ENCODE assay signal across 27 cellular contexts in the genomic region with DNA sequence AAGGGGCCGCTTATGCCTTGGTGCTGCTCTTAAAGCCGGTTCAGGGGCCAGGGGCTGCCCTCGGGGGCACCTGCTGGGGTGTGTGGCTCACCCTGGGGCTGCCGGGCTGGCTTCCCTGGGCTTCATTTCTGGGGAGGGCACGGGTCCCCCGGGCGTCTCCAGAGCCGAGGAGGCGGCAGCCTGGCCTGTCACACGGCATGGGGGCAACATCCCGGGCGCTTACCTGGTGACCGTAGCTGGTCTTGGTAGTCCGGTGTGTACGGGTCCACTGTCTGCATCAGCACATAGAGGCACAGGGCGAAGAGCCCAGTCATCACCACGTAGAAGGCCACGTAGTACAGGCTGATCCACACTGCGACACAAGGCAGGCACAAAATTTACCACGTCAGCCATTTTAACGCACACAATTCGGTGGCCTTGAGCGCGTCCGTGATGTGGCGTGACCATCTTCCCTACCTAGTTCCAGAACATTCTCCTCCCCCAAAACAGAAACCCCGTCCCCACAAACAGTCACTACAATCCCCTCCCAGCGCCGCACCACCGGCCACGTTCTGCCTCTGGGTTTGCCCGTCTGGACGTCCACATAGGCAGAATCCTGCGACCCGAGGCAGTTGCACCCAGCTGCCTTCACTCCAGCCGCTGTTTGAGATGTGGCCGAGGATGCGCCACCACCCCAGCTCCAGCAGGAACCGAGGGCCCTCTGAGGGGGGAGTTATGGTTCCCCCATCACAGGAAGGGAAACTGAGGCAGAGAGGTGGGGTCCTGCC. TPM values are rescaled to one million over a fixed set of nuclear protein-coding genes. Genes with fewer than 3 reads are reported as not detected.
DNase-seq lines count a peak whose midpoint lies in the region; ATAC-seq and TF ChIP-seq lines count a peak whose summit lies in the region.
"Had no signal": no experiment of that assay in that cellular context is flagged by ENCODE, and none has a peak within 500 bp of the region (broad histone marks: within the 10 kb centered on the region; RNA-seq: fewer than 3 reads in every experiment).

No MANE protein-coding gene starts in this region.

- H3K79me1 ChIP-seq in IMR-90 (ENCODE audit: low read depth in 1 of 2, low read length in 2 of 2): no peaks in the 10 kb centered on the region

- CTCF ChIA-PET in activated CD4-positive, alpha-beta T cell treated with anti-CD3 and anti-CD28 coated beads for 36 hours (lab: Charles Lee): no interaction called here
- CTCF ChIA-PET in activated CD4-positive, alpha-beta T cell treated with anti-CD3 and anti-CD28 coated beads, Interleukin-2, amount 10 ng/mL, durations not matched to agents 7 days and 5 days (lab: Charles Lee): no interaction called here
- CTCF ChIA-PET in IMR-90 (lab: Yijun Ruan, JAX) (no interaction called here), MCF 10A (lab: Yijun Ruan, JAX) (no interaction called here)

- 90% methylated on average over 14 of the region's 39 CpGs; no CpG with 5 or more reads in 1 of the 2 experiments for WGBS in IMR-90 (ENCODE audit: extremely low coverage in 2 of 2, insufficient read length in 1 of 2), 2 experiments

- intact Hi-C loops in activated CD4-positive, alpha-beta T cell treated with anti-CD3 and anti-CD28 coated beads for 36 hours (cut with DNase I, micrococcal nuclease): no loop called here
- intact Hi-C loops in IMR-90 (cut with micrococcal nuclease): no loop called here
- intact Hi-C loops in left lung (cut with DNase I): no loop called here
- intact Hi-C loops in sciatic nerve (cut with DNase I): no loop called here
- intact Hi-C loops in MCF 10A (cut with micrococcal nuclease): no loop called here

- H2BK120ac ChIP-seq in IMR-90 (ENCODE audit: low read depth, low read length): no peak overlapping the region

- H2AK5ac ChIP-seq in IMR-90 (ENCODE audit: low read depth, low read length): no peak overlapping the region

- H3K9me2 ChIP-seq in MM.1S (replicated peaks; ENCODE audit: insufficient read depth, low read length): no peaks in the 10 kb centered on the region

- no peak overlapping the region for H4K91ac ChIP-seq in IMR-90 (ENCODE audit: insufficient read depth, low read depth, low read length)

- H4K5ac ChIP-seq in IMR-90 (ENCODE audit: low read depth, low read length): no peak overlapping the region

- peaks cover 2% of the 10 kb centered on the region; the same call in 1 of the 2 replicates for H3K4me1 ChIP-seq in IMR-90 (ENCODE audit: control insufficient read depth, insufficient read depth, low read length)
- no peaks in the 10 kb centered on the region for H3K4me1 ChIP-seq in left lung
- no peaks in the 10 kb centered on the region for H3K4me1 ChIP-seq in MM.1S (ENCODE audit: low read length)
- H3K4me1 ChIP-seq: adrenal gland, SJSA1 had no signal

- no peak overlapping the region for H3K18ac ChIP-seq in IMR-90 (ENCODE audit: low read depth, low read length)

- no peak overlapping the region for H2BK20ac ChIP-seq in IMR-90 (ENCODE audit: low read depth, low read length)

- H3K27ac ChIP-seq in IMR-90 (ENCODE audit: insufficient read depth, low read length): no peak overlapping the region
- no peak overlapping the region for H3K27ac ChIP-seq in left lung
- H3K27ac ChIP-seq in MM.1S (ENCODE audit: low read length): no peak overlapping the region
- H3K27ac ChIP-seq: adrenal gland, C4-2B, SJSA1, VCaP had no signal

- H4K8ac ChIP-seq in IMR-90 (ENCODE audit: low read depth in 2 of 2, low read length in 2 of 2): no peak overlapping the region

- H3K4me2 ChIP-seq in IMR-90 (ENCODE audit: low read depth, low read length): no peak overlapping the region
- H3K4me2 ChIP-seq in MM.1S (ENCODE audit: low read depth, low read length): no peak overlapping the region

- no peak overlapping the region for H2AK9ac ChIP-seq in IMR-90 (replicated peaks; ENCODE audit: low read depth, low read length, poor library complexity)

- no peak overlapping the region for H3K23ac ChIP-seq in IMR-90 (ENCODE audit: low read depth, low read length)

- H3K36me3 ChIP-seq in IMR-90 (ENCODE audit: control insufficient read depth, insufficient read depth, low read length) (no peaks in the 10 kb centered on the region), left lung (no peaks in the 10 kb centered on the region), MM.1S (replicated peaks; ENCODE audit: insufficient read depth, low read length) (no peaks in the 10 kb centered on the region)
- H3K36me3 ChIP-seq: adrenal gland, SJSA1 had no signal

- H3K4me3 ChIP-seq in IMR-90 (ENCODE audit: insufficient read depth, low read depth, low read length) (no peak overlapping the region), left lung (no peak overlapping the region), MM.1S (ENCODE audit: low read length) (no peak overlapping the region)
- H3K4me3 ChIP-seq: adrenal gland, SJSA1 had no signal

- H3K9ac ChIP-seq in IMR-90 (ENCODE audit: low read depth, low read length): no peak overlapping the region
- H3K9ac ChIP-seq in MM.1S (ENCODE audit: low read length): no peak overlapping the region

- no peaks in the 10 kb centered on the region for H3K9me3 ChIP-seq in IMR-90 (ENCODE audit: control insufficient read depth, insufficient read depth, low read length)
- H3K9me3 ChIP-seq in left lung: no peaks in the 10 kb centered on the region
- no peaks in the 10 kb centered on the region for H3K9me3 ChIP-seq in MM.1S (replicated peaks; ENCODE audit: insufficient read depth, low read length)
- H3K9me3 ChIP-seq: adrenal gland had no signal

- H3K4ac ChIP-seq in IMR-90 (ENCODE audit: low read depth, low read length): no peak overlapping the region

- TF ChIP-seq CTCF in IMR-90 (conservative IDR thresholded peaks at IDR 0.05; ENCODE audit: low read depth, low read length) (no peak), left lung (IDR thresholded peaks at IDR 0.05) (no peak), MM.1S (IDR thresholded peaks at IDR 0.05; ENCODE audit: low read length) (no peak), MCF 10A (IDR thresholded peaks at IDR 0.05; ENCODE audit: unreplicated experiment) (no peak)

- dilution Hi-C loops in IMR-90 (cut with HindIII; ENCODE audit: low sequenced_read_pairs, unreplicated experiment): no loop called here

- H3K14ac ChIP-seq in IMR-90 (replicated peaks; ENCODE audit: low read depth, low read length): no peak overlapping the region

- H3K27ac Mint-ChIP-seq in activated CD4-positive, alpha-beta T cell treated with anti-CD3 and anti-CD28 coated beads for 36 hours: no peak overlapping the region
- H3K27ac Mint-ChIP-seq in activated CD4-positive, alpha-beta T cell treated with anti-CD3 and anti-CD28 coated beads, Interleukin-2, amount 10 ng/mL, durations not matched to agents 7 days and 5 days: no peak overlapping the region
- H3K27ac Mint-ChIP-seq in MCF 10A (ENCODE audit: low read depth, unreplicated experiment): no peak overlapping the region
- H3K27ac Mint-ChIP-seq: activated T-helper 1 cell treated with anti-CD3 and anti-CD28 coated beads, Interleukin-12 subunit alpha, Interleukin-12 subunit beta, Interleukin-2, Interleukin-4 antibody, amounts not matched to agents 30 ng/mL and 10 ng/mL and 1 ng/mL, durations not matched to agents 14 hours and 24 hours and 36 hours; T-helper 1 cell treated with Interleukin-12 subunit alpha and Interleukin-12 subunit beta and Interleukin-4 antibody, amounts not matched to agents 30 μg/mL and 1 μg/mL, for 36 hours had no signal

- no peaks in the 10 kb centered on the region for H3K79me2 ChIP-seq in MM.1S (ENCODE audit: low read length)

- H3K27me3 Mint-ChIP-seq in activated CD4-positive, alpha-beta T cell treated with anti-CD3 and anti-CD28 coated beads for 36 hours: no peaks in the 10 kb centered on the region
- H3K27me3 Mint-ChIP-seq in activated CD4-positive, alpha-beta T cell treated with anti-CD3 and anti-CD28 coated beads, Interleukin-2, amount 10 ng/mL, durations not matched to agents 7 days and 5 days: no peaks in the 10 kb centered on the region
- H3K27me3 Mint-ChIP-seq in MCF 10A (ENCODE audit: insufficient read depth, unreplicated experiment): peaks cover under 1% of the 10 kb centered on the region

- no peak for ATAC-seq in activated CD4-positive, alpha-beta T cell treated with anti-CD3 and anti-CD28 coated beads for 36 hours
- no peak for ATAC-seq in IMR-90 (ENCODE audit: low read depth)
- ATAC-seq in left lung: no peak
- no peak for ATAC-seq in sciatic nerve
- ATAC-seq in HG03460 (IDR thresholded peaks at IDR 0.05; ENCODE audit: unreplicated experiment): no peak
- ATAC-seq: left colon had no signal

- POLR2A ChIA-PET in activated CD4-positive, alpha-beta T cell treated with anti-CD3 and anti-CD28 coated beads for 36 hours (lab: Charles Lee): no interaction called here
- POLR2A ChIA-PET in activated CD4-positive, alpha-beta T cell treated with anti-CD3 and anti-CD28 coated beads, Interleukin-2, amount 10 ng/mL, durations not matched to agents 7 days and 5 days (lab: Charles Lee): no interaction called here
- POLR2A ChIA-PET in IMR-90 (lab: Charles Lee; ENCODE audit: unreplicated experiment): no interaction called here
- POLR2A ChIA-PET in MCF 10A (lab: Yijun Ruan, JAX): no interaction called here

- H2BK15ac ChIP-seq in IMR-90 (ENCODE audit: low read depth, low read length): no peak overlapping the region

- H3K27me3 ChIP-seq in IMR-90 (ENCODE audit: control insufficient read depth, insufficient read depth, low read length) (peaks cover 3% of the 10 kb centered on the region; the same call in 1 of the 2 replicates), left lung (no peaks in the 10 kb centered on the region), MM.1S (replicated peaks; ENCODE audit: insufficient read depth, low read length) (no peaks in the 10 kb centered on the region; the same call in none of the 2 replicates)
- H3K27me3 ChIP-seq: adrenal gland, SJSA1 had no signal

- no peak for TF ChIP-seq POLR2A in IMR-90 (IDR thresholded peaks at IDR 0.05; ENCODE audit: low read depth, low read length)

- H3K36me3 Mint-ChIP-seq in activated CD4-positive, alpha-beta T cell treated with anti-CD3 and anti-CD28 coated beads for 36 hours (ENCODE audit: low read depth): no peaks in the 10 kb centered on the region
- no peaks in the 10 kb centered on the region for H3K36me3 Mint-ChIP-seq in activated CD4-positive, alpha-beta T cell treated with anti-CD3 and anti-CD28 coated beads, Interleukin-2, amount 10 ng/mL, durations not matched to agents 7 days and 5 days (ENCODE audit: low read depth)
- peaks cover 4% of the 10 kb centered on the region for H3K36me3 Mint-ChIP-seq in MCF 10A (ENCODE audit: insufficient read depth, unreplicated experiment)

- no peaks in the 10 kb centered on the region for H3K9me1 ChIP-seq in IMR-90 (ENCODE audit: insufficient read depth, low read length)

- H3K56ac ChIP-seq in IMR-90 (ENCODE audit: extremely low read depth, insufficient read depth, low read length): no peak overlapping the region

- no peaks in the 10 kb centered on the region for H3K9me3 Mint-ChIP-seq in activated CD4-positive, alpha-beta T cell treated with anti-CD3 and anti-CD28 coated beads for 36 hours (ENCODE audit: low read depth)
- H3K9me3 Mint-ChIP-seq in activated CD4-positive, alpha-beta T cell treated with anti-CD3 and anti-CD28 coated beads, Interleukin-2, amount 10 ng/mL, durations not matched to agents 7 days and 5 days: no peaks in the 10 kb centered on the region
- no peaks in the 10 kb centered on the region for H3K9me3 Mint-ChIP-seq in MCF 10A (ENCODE audit: unreplicated experiment)
- H3K9me3 Mint-ChIP-seq: activated T-helper 1 cell treated with anti-CD3 and anti-CD28 coated beads, Interleukin-12 subunit alpha, Interleukin-12 subunit beta, Interleukin-2, Interleukin-4 antibody, amounts not matched to agents 30 ng/mL and 10 ng/mL and 1 ng/mL, durations not matched to agents 14 hours and 24 hours and 36 hours; T-helper 1 cell treated with Interleukin-12 subunit alpha and Interleukin-12 subunit beta and Interleukin-4 antibody, amounts not matched to agents 30 μg/mL and 1 μg/mL, for 36 hours had no signal

- in situ Hi-C loops in IMR-90 (cut with MboI; ENCODE audit: low sequenced_read_pairs): no loop called here

- H3K4me1 Mint-ChIP-seq in activated CD4-positive, alpha-beta T cell treated with anti-CD3 and anti-CD28 coated beads for 36 hours: peaks cover 6% of the 10 kb centered on the region
- H3K4me1 Mint-ChIP-seq in activated CD4-positive, alpha-beta T cell treated with anti-CD3 and anti-CD28 coated beads, Interleukin-2, amount 10 ng/mL, durations not matched to agents 7 days and 5 days: no peaks in the 10 kb centered on the region
- H3K4me1 Mint-ChIP-seq in MCF 10A (ENCODE audit: insufficient read depth, unreplicated experiment): no peaks in the 10 kb centered on the region

- BruUV-seq in IMR-90 (replicated peaks; lab: Mats Ljungman, UMichigan) (no TSS peak), MCF 10A (replicated peaks; lab: Mats Ljungman, UMichigan) (no TSS peak)

- DNase-seq in activated CD4-positive, alpha-beta T cell treated with anti-CD3 and anti-CD28 coated beads for 36 hours: peak; percentile 2
- no peak for DNase-seq in activated CD4-positive, alpha-beta T cell treated with anti-CD3 and anti-CD28 coated beads, Interleukin-2, amount 10 ng/mL, durations not matched to agents 7 days and 5 days
- no peak for DNase-seq in IMR-90
- DNase-seq in left lung: peak; percentile 16 to 71
- DNase-seq in sciatic nerve (ENCODE audit: low spot score): peak; percentile 51
- no peak for DNase-seq in MM.1S
- DNase-seq in MCF 10A (ENCODE audit: unreplicated experiment): no peak
- DNase-seq: erythroblast; foreskin melanocyte; GF-D8; NCI-H774; stimulated activated CD4-positive, alpha-beta T cell treated with anti-CD3 and anti-CD28 coated beads, Interleukin-2, amount 100 ng/mL, for 24 hours; stimulated activated naive CD4-positive, alpha-beta T cell treated with Interleukin-2 at 50 U/mL for 16 hours; trophoblast cell had no signal

- TF ChIP-seq RAD21 in IMR-90 (IDR thresholded peaks at IDR 0.05; ENCODE audit: low read length): no peak

- H2AFZ ChIP-seq in IMR-90 (replicated peaks; ENCODE audit: low read length, poor library complexity) (peak overlapping the region; percentile 41), MM.1S (ENCODE audit: low read length) (no peak overlapping the region)

- H4K20me1 ChIP-seq in IMR-90 (ENCODE audit: insufficient read depth, low read length) (no peaks in the 10 kb centered on the region; the same call in 1 of the 2 replicates), MM.1S (ENCODE audit: insufficient read depth, low read length) (no peaks in the 10 kb centered on the region)

- H3F3A ChIP-seq in MM.1S (ENCODE audit: insufficient read depth, low read length): no peaks in the 10 kb centered on the region

- H3K4me3 Mint-ChIP-seq in activated CD4-positive, alpha-beta T cell treated with anti-CD3 and anti-CD28 coated beads for 36 hours: no peak overlapping the region
- no peak overlapping the region for H3K4me3 Mint-ChIP-seq in activated CD4-positive, alpha-beta T cell treated with anti-CD3 and anti-CD28 coated beads, Interleukin-2, amount 10 ng/mL, durations not matched to agents 7 days and 5 days
- H3K4me3 Mint-ChIP-seq in MCF 10A (ENCODE audit: unreplicated experiment): no peak overlapping the region
- H3K4me3 Mint-ChIP-seq: activated T-helper 1 cell treated with anti-CD3 and anti-CD28 coated beads, Interleukin-12 subunit alpha, Interleukin-12 subunit beta, Interleukin-2, Interleukin-4 antibody, amounts not matched to agents 30 ng/mL and 10 ng/mL and 1 ng/mL, durations not matched to agents 14 hours and 24 hours and 36 hours; T-helper 1 cell treated with Interleukin-12 subunit alpha and Interleukin-12 subunit beta and Interleukin-4 antibody, amounts not matched to agents 30 μg/mL and 1 μg/mL, for 36 hours had no signal

- H2BK5ac ChIP-seq in IMR-90 (ENCODE audit: low read depth, low read length, poor library complexity, severe bottlenecking): no peak overlapping the region

RNA-seq across cellular contexts. Expression of a gene that starts 3.2 kb away (rescaled TPM):
- not detected for total RNA-seq in activated CD4-positive, alpha-beta T cell treated with anti-CD3 and anti-CD28 coated beads for 36 hours
- not detected for total RNA-seq in activated CD4-positive, alpha-beta T cell treated with anti-CD3 and anti-CD28 coated beads, Interleukin-2, amount 10 ng/mL, durations not matched to agents 7 days and 5 days
- not detected in 2 replicates for total RNA-seq in IMR-90 (2012; rRNA removed)
- polyA plus RNA-seq in IMR-90 (2012; rRNA removed): not detected in 2 replicates
- polyA plus RNA-seq in IMR-90 (2012; cell fraction: cytosol; rRNA removed): not detected in 2 replicates
- polyA plus RNA-seq in IMR-90 (2012; cell fraction: nucleus; rRNA removed; ENCODE audit: low replicate concordance): not detected in 2 replicates
- not detected for total RNA-seq in left lung
- total RNA-seq in sciatic nerve: not detected
- not detected in 2 replicates for total RNA-seq in MCF 10A (2022)
- total RNA-seq: A172; activated T-helper 1 cell treated with anti-CD3 and anti-CD28 coated beads, Interleukin-12 subunit alpha, Interleukin-12 subunit beta, Interleukin-2, Interleukin-4 antibody, amounts not matched to agents 30 ng/mL and 10 ng/mL and 1 ng/mL, durations not matched to agents 14 hours and 24 hours and 36 hours; adrenal gland; bronchial epithelial cell; H4; left colon; M059J; osteocyte; SJSA1 had no signal
- polyA plus RNA-seq: adrenal gland had no signal

RNA-seq across cellular contexts. Expression of a gene that starts 12.2 kb away (rescaled TPM):
- total RNA-seq in activated CD4-positive, alpha-beta T cell treated with anti-CD3 and anti-CD28 coated beads for 36 hours: under 1 TPM; 0.16 to 0.21 TPM
- total RNA-seq in activated CD4-positive, alpha-beta T cell treated with anti-CD3 and anti-CD28 coated beads, Interleukin-2, amount 10 ng/mL, durations not matched to agents 7 days and 5 days: under 1 TPM in 1 of 2 experiments, not detected in 1; 0.19 TPM
- total RNA-seq in IMR-90 (2012; rRNA removed) (not detected in 2 replicates), left lung (under 1 TPM in 1 of 2 donors, not detected in 1; 0.21 TPM), sciatic nerve (0.09 TPM), MCF 10A (2022) (not detected in 2 replicates)
- not detected in 2 replicates for polyA plus RNA-seq in IMR-90 (2012; rRNA removed)
- not detected in 2 replicates for polyA plus RNA-seq in IMR-90 (2012; cell fraction: cytosol; rRNA removed)
- polyA plus RNA-seq in IMR-90 (2012; cell fraction: nucleus; rRNA removed; ENCODE audit: low replicate concordance): 0.01 TPM in 1 of 2 replicates, not detected in the other
- total RNA-seq: A172; activated T-helper 1 cell treated with anti-CD3 and anti-CD28 coated beads, Interleukin-12 subunit alpha, Interleukin-12 subunit beta, Interleukin-2, Interleukin-4 antibody, amounts not matched to agents 30 ng/mL and 10 ng/mL and 1 ng/mL, durations not matched to agents 14 hours and 24 hours and 36 hours; bronchial epithelial cell; H4; M059J; osteocyte had no signal

Comparison
In these comparisons a context has a peak if more than half of its experiments do, and no peak if none do; other contexts are left out.
1. DNase-seq: peak in activated CD4-positive, alpha-beta T cell treated with anti-CD3 and anti-CD28 coated beads for 36 hours (single experiment), left lung (2 of 2) and sciatic nerve (single experiment); none in activated CD4-positive, alpha-beta T cell treated with anti-CD3 and anti-CD28 coated beads, Interleukin-2, amount 10 ng/mL, durations not matched to agents 7 days and 5 days (single experiment), IMR-90 (single experiment), MM.1S (single experiment) and MCF 10A (single experiment).